Comparison of ENCODE assay signal across 32 cellular contexts in the genomic region with DNA sequence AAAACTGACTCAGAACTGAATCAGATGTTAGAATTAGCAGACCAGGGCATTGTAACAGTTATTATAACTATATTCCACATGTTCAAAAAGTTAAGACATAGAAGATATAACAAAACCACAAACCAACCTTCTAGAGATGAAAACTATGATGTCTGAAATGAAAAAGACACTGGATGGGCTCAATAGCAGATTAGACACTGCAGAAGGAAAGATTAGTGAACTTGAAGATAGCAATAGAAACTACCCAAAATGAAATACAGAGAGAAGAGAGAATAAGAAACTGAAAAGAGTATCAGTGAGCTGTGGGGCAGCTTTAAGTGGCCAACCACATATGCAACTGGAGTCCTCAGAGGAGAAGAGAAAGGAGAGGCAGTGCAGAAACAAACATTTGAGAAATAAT.
DNase-seq lines count a peak whose midpoint lies in the region; ATAC-seq, FAIRE-seq and TF ChIP-seq lines count a peak whose summit lies in the region.
"Had no signal": no experiment of that assay in that cellular context is flagged by ENCODE, and none has a peak within 500 bp of the region (broad histone marks: within the 10 kb centered on the region; RNA-seq: fewer than 3 reads in every experiment).

No MANE protein-coding gene starts in this region.

- H3K27ac ChIP-seq in SK-N-SH (ENCODE audit: low read depth in 2 of 2, low read length in 1 of 2): no peak overlapping the region
- H3K27ac ChIP-seq in K562 (ENCODE audit: extremely low read depth, low read depth, low read length): no peak overlapping the region
- H3K27ac ChIP-seq: 22Rv1; A549; BLaER1; BLaER1 treated with 17β-estradiol and CSF1 and Interleukin-3, amounts not matched to agents 10 nM and 100 nM; C4-2B had no signal

- H3K9ac ChIP-seq in SK-N-SH (no peak overlapping the region), K562 (ENCODE audit: insufficient read depth in 1 of 2, low read depth in 2 of 2, low read length in 2 of 2) (no peak overlapping the region)
- H3K9ac ChIP-seq: BLaER1; BLaER1 treated with 17β-estradiol and CSF1 and Interleukin-3, amounts not matched to agents 10 nM and 100 nM had no signal

- H3K4me3 ChIP-seq in SK-N-SH (ENCODE audit: low read depth in 2 of 2, low read length in 1 of 2) (no peak overlapping the region), K562 (no peak overlapping the region)
- H3K4me3 ChIP-seq: A549; BLaER1; BLaER1 treated with 17β-estradiol and CSF1 and Interleukin-3, amounts not matched to agents 10 nM and 100 nM had no signal

- no peaks in the 10 kb centered on the region for H4K20me1 ChIP-seq in SK-N-SH (ENCODE audit: insufficient read depth)
- H4K20me1 ChIP-seq in K562 (replicated peaks; ENCODE audit: control insufficient read depth, insufficient read depth, low read length): no peaks in the 10 kb centered on the region; the same call in 1 of the 2 replicates
- H4K20me1 ChIP-seq: BLaER1; BLaER1 treated with 17β-estradiol and CSF1 and Interleukin-3, amounts not matched to agents 10 nM and 100 nM had no signal

- in situ Hi-C loops in K562 (cut with MboI): no loop called here

- ATAC-seq in SK-N-SH treated with all-trans-retinoic acid at 6 μM for 48 hours (no peak), K562 (no peak), left lobe of liver (no peak), HG03342 (IDR thresholded peaks at IDR 0.05; ENCODE audit: unreplicated experiment) (no peak)
- ATAC-seq: A549; CD8-positive, alpha-beta T cell had no signal

- H3K9me3 ChIP-seq in SK-N-SH (no peaks in the 10 kb centered on the region), K562 (replicated peaks; ENCODE audit: control insufficient read depth, insufficient read depth, low read depth, low read length) (no peaks in the 10 kb centered on the region)
- H3K9me3 ChIP-seq: BE2C had no signal

- no peak for TF ChIP-seq EP300 in SK-N-SH (IDR thresholded peaks at IDR 0.05; ENCODE audit: borderline replicate concordance in 1 of 2, low read depth in 1 of 2, low read length in 1 of 2)
- TF ChIP-seq EP300 in K562 (IDR thresholded peaks at IDR 0.05; ENCODE audit: low read length): no peak

- POLR2A ChIA-PET in SK-N-SH (lab: Yijun Ruan, JAX) (no interaction called here), K562 (lab: Yijun Ruan, JAX) (interaction anchor here (0.7 kb wide), 1 partner anchor 10 kb away, joined by 4 read pairs; no protein-coding TSS in a partner anchor)

- H3K4me1 ChIP-seq in SK-N-SH (ENCODE audit: control insufficient read depth in 1 of 2, insufficient read depth in 2 of 2, low read depth in 1 of 2, low read length in 1 of 2) (peaks cover 0 to 2% of the 10 kb centered on the region in 2 experiments; a peak in 1 of 4 replicates), K562 (replicated peaks in 1 of 2; ENCODE audit: control insufficient read depth in 2 of 2, insufficient read depth in 2 of 2, low read length in 2 of 2) (no peaks in the 10 kb centered on the region)
- H3K4me1 ChIP-seq: A549; BE2C; BLaER1; BLaER1 treated with 17β-estradiol and CSF1 and Interleukin-3, amounts not matched to agents 10 nM and 100 nM; Caco-2 had no signal

- no peak for TF ChIP-seq RAD21 in SK-N-SH (IDR thresholded peaks at IDR 0.05; ENCODE audit: low read length)
- no peak for TF ChIP-seq RAD21 in K562 (CRISPR knock-in tag; conservative IDR thresholded peaks at IDR 0.05 in 1 of 2, IDR thresholded peaks at IDR 0.05 in 1 of 2)

- no peak for TF ChIP-seq POLR2A in K562 (conservative IDR thresholded peaks at IDR 0.05)

- TF ChIP-seq CTCF in SK-N-SH (IDR thresholded peaks at IDR 0.05) (no peak), K562 (IDR thresholded peaks at IDR 0.05 in 2 of 3, conservative IDR thresholded peaks at IDR 0.05 in 1 of 3; ENCODE audit: insufficient read depth in 2 of 3, low read depth in 1 of 3, low read length in 3 of 3) (no peak)

- DNase-seq in SK-N-SH (no peak), K562 (ENCODE audit: extremely low read depth in 1 of 4, low spot score in 3 of 4) (no peak), left lobe of liver (ENCODE audit: low spot score) (peak; percentile 2), DMS153 (lab: John Stamatoyannopoulos, UW) (no peak)
- DNase-seq: 8988T; ACHN; AML-193; BE2C; C1 segment of cervical spinal cord; Caco-2; Calu3; CD4-positive, alpha-beta memory T cell; CD4-positive, alpha-beta T cell; CD4-positive, CD25-positive, alpha-beta regulatory T cell; CD8-positive, alpha-beta memory T cell; CD8-positive, alpha-beta T cell; COR-L47; DMS 273 treated with DMSO at 0.1 percent for 48 hours; DMS53; DMS79; DMS79 treated with DMSO at 0.1 percent for 48 hours; DND-41; EL had no signal

- BruUV-seq in K562 (replicated peaks; lab: Mats Ljungman, UMichigan): no TSS peak

- no peaks in the 10 kb centered on the region for H3K9me2 ChIP-seq in SK-N-SH

- H3K4me2 ChIP-seq in SK-N-SH (no peak overlapping the region), K562 (ENCODE audit: insufficient read depth, low read length) (no peak overlapping the region)
- H3K4me2 ChIP-seq: A549; BLaER1; BLaER1 treated with 17β-estradiol and CSF1 and Interleukin-3, amounts not matched to agents 10 nM and 100 nM had no signal

- no peaks in the 10 kb centered on the region for H3K27me3 ChIP-seq in SK-N-SH (ENCODE audit: insufficient read depth)
- peaks cover 0 to 9% of the 10 kb centered on the region in 2 experiments; a peak in 1 of 5 replicates for H3K27me3 ChIP-seq in K562 (ENCODE audit: control insufficient read depth in 2 of 2, insufficient read depth in 2 of 2, low read length in 2 of 2)
- H3K27me3 ChIP-seq: BE2C; BLaER1; BLaER1 treated with 17β-estradiol and CSF1 and Interleukin-3, amounts not matched to agents 10 nM and 100 nM had no signal

- no peaks in the 10 kb centered on the region for H3K9me1 ChIP-seq in K562 (ENCODE audit: control insufficient read depth, insufficient read depth, low read length)

- CTCF ChIA-PET in SK-N-SH (lab: Yijun Ruan, JAX) (interaction anchor here (0.6 to 1.5 kb wide), 2 partner anchors 11 to 220 kb away, joined by 3 to 5 read pairs; no protein-coding TSS in a partner anchor), K562 (lab: Yijun Ruan, JAX; ENCODE audit: low intra/inter-chr PET ratio) (no interaction called here)

- H3F3A ChIP-seq in SK-N-SH (replicated peaks; ENCODE audit: insufficient read depth): no peaks in the 10 kb centered on the region

- H2AFZ ChIP-seq in SK-N-SH (ENCODE audit: low read depth) (no peak overlapping the region), K562 (ENCODE audit: low read depth, low read length) (no peak overlapping the region)

- no peak for FAIRE-seq in K562 (lab: Jason Lieb, UNC)
- FAIRE-seq: A204.1, A549, D721Med had no signal

- intact Hi-C loops in K562 (cut with micrococcal nuclease): no loop called here

- no peaks in the 10 kb centered on the region for H3K79me2 ChIP-seq in SK-N-SH (ENCODE audit: insufficient read depth)
- no peaks in the 10 kb centered on the region for H3K79me2 ChIP-seq in K562 (ENCODE audit: control insufficient read depth, insufficient read depth, low read length)

- H3K36me3 ChIP-seq in SK-N-SH (replicated peaks in 1 of 2; ENCODE audit: control insufficient read depth in 1 of 2, insufficient read depth in 2 of 2, low read length in 1 of 2): no peaks in the 10 kb centered on the region
- no peaks in the 10 kb centered on the region for H3K36me3 ChIP-seq in K562 (ENCODE audit: control insufficient read depth, insufficient read depth, low read length)
- H3K36me3 ChIP-seq: BE2C, BLaER1 had no signal

TF ChIP-seq in SK-N-SH treated with all-trans-retinoic acid at 6 μM for 48 hours, 23 proteins besides CTCF, POLR2A, EP300 and RAD21:
- TF ChIP-seq ZFP30 (CRISPR knock-in tag; IDR thresholded peaks at IDR 0.05) (peak; percentile 75), GLIS3 (CRISPR knock-in tag; IDR thresholded peaks at IDR 0.05) (no peak), ZFP3 (CRISPR knock-in tag; IDR thresholded peaks at IDR 0.05) (no peak)

TF ChIP-seq in SK-N-SH, 30 proteins besides CTCF, POLR2A, EP300 and RAD21:
- no peak for TF ChIP-seq MEF2A (IDR thresholded peaks at IDR 0.05; ENCODE audit: borderline replicate concordance, low read depth)
- no peak for TF ChIP-seq JUND (IDR thresholded peaks at IDR 0.05)
- TF ChIP-seq USF1 (IDR thresholded peaks at IDR 0.05; ENCODE audit: borderline replicate concordance, low read depth): no peak
- no peak for TF ChIP-seq RXRA (IDR thresholded peaks at IDR 0.05; ENCODE audit: borderline replicate concordance, low read depth)
- TF ChIP-seq TCF12 (IDR thresholded peaks at IDR 0.05): no peak
- TF ChIP-seq TAF1 (IDR thresholded peaks at IDR 0.05; ENCODE audit: borderline replicate concordance, low read depth, low read length): no peak
- TF ChIP-seq SIN3A (IDR thresholded peaks at IDR 0.05; ENCODE audit: borderline replicate concordance, low read depth, low read length): no peak
- TF ChIP-seq GABPA (IDR thresholded peaks at IDR 0.05; ENCODE audit: low read depth): no peak
- TF ChIP-seq POLR2AphosphoS5 (IDR thresholded peaks at IDR 0.05; ENCODE audit: low read depth, low read length): no peak

TF ChIP-seq in K562, 482 proteins besides CTCF, POLR2A, EP300 and RAD21:
- peak; percentile 94 for TF ChIP-seq ZFP30 (CRISPR knock-in tag; IDR thresholded peaks at IDR 0.05; ENCODE audit: borderline replicate concordance)
- no peak for TF ChIP-seq ZNF75A (CRISPR knock-in tag; IDR thresholded peaks at IDR 0.05)
- TF ChIP-seq MXI1 (IDR thresholded peaks at IDR 0.05; ENCODE audit: low read depth, low read length): no peak
TF ChIP-seq in K562: peak in this region for 1.
